In genomic region chr18:25651553-25651952, GRCh38 we compare ENCODE assay signal across 24 cellular contexts.
DNase-seq lines count a peak whose midpoint lies in the region; FAIRE-seq and TF ChIP-seq lines count a peak whose summit lies in the region.
"Had no signal": no experiment of that assay in that cellular context is flagged by ENCODE, and none has a peak within 500 bp of the region (broad histone marks: within the 10 kb centered on the region; RNA-seq: fewer than 3 reads in every experiment).

No MANE protein-coding gene starts in this region.

- H3K27me3 ChIP-seq in ACC112 (ENCODE audit: insufficient read depth, low read length) (no peaks in the 10 kb centered on the region), neural progenitor cell (no peaks in the 10 kb centered on the region)
- H3K27me3 ChIP-seq: Peyer's patch had no signal

- DNase-seq in HFFc6 (no peak), chondrocyte (ENCODE audit: low spot score) (no peak), neural progenitor cell (ENCODE audit: low spot score) (no peak), GM19239 (ENCODE audit: insufficient read length, low spot score) (no peak), NOMO-1 treated with dmso at 0.1 percent for 144 hours (lab: John Stamatoyannopoulos, UW; ENCODE audit: unreplicated experiment) (no peak), nephron progenitor cell (no peak)
- DNase-seq in activated effector memory CD4-positive, alpha-beta T cell treated with Interleukin-2 at 50 U/mL for 16 hours: no peak
- DNase-seq: 8988T; Calu3; CD8-positive, alpha-beta memory T cell; DMS153; GDM1; H7; KG1; NCI-H1105; NCI-H146; NCI-H2029 treated with DMSO at 0.1 percent for 48 hours; NCI-H226; NCI-H524; NCI-H82; Peyer's patch had no signal

- peak overlapping the region; percentile 82 for H3K4me3 Mint-ChIP-seq in HFFc6
- H3K4me3 Mint-ChIP-seq in chondrocyte (ENCODE audit: unreplicated experiment): no peak overlapping the region
- H3K4me3 Mint-ChIP-seq in neural progenitor cell: no peak overlapping the region
- H3K4me3 Mint-ChIP-seq in nephron progenitor cell: no peak overlapping the region
- H3K4me3 Mint-ChIP-seq: CD8-positive, alpha-beta memory T cell had no signal

- H4K20me1 ChIP-seq in neural progenitor cell (ENCODE audit: low read depth): no peaks in the 10 kb centered on the region

- H3K36me3 Mint-ChIP-seq in HFFc6 (ENCODE audit: low read depth) (no peaks in the 10 kb centered on the region; the same call in 1 of the 2 replicates), chondrocyte (ENCODE audit: low read depth) (no peaks in the 10 kb centered on the region), neural progenitor cell (no peaks in the 10 kb centered on the region), nephron progenitor cell (ENCODE audit: low read depth) (no peaks in the 10 kb centered on the region)
- H3K36me3 Mint-ChIP-seq: CD8-positive, alpha-beta memory T cell had no signal

- no peak overlapping the region for H2AFZ ChIP-seq in ACC112 (ENCODE audit: low read length, unreplicated experiment)
- no peak overlapping the region for H2AFZ ChIP-seq in neural progenitor cell (replicated peaks)

- no peaks in the 10 kb centered on the region for H3F3A ChIP-seq in neural progenitor cell (ENCODE audit: low read depth)

- no peak overlapping the region for H3K9ac ChIP-seq in neural progenitor cell

- peak overlapping the region; percentile 94 for H3K27ac Mint-ChIP-seq in HFFc6
- peak overlapping the region; percentile 3 for H3K27ac Mint-ChIP-seq in chondrocyte (ENCODE audit: unreplicated experiment)
- peak overlapping the region; percentile 5 for H3K27ac Mint-ChIP-seq in neural progenitor cell
- no peak overlapping the region for H3K27ac Mint-ChIP-seq in nephron progenitor cell
- H3K27ac Mint-ChIP-seq: CD8-positive, alpha-beta memory T cell had no signal

- H3K79me2 ChIP-seq in ACC112 (ENCODE audit: control insufficient read depth, insufficient read depth, low read length, unreplicated experiment): no peaks in the 10 kb centered on the region
- no peaks in the 10 kb centered on the region for H3K79me2 ChIP-seq in neural progenitor cell (ENCODE audit: low read depth)

- H3K27me3 Mint-ChIP-seq in HFFc6 (ENCODE audit: insufficient read depth): no peaks in the 10 kb centered on the region
- H3K27me3 Mint-ChIP-seq in chondrocyte (ENCODE audit: low read depth): no peaks in the 10 kb centered on the region
- H3K27me3 Mint-ChIP-seq in neural progenitor cell (ENCODE audit: insufficient read depth, low read depth): peaks cover 2% of the 10 kb centered on the region
- peaks cover 3% of the 10 kb centered on the region for H3K27me3 Mint-ChIP-seq in nephron progenitor cell (ENCODE audit: low read depth, poor library complexity)
- H3K27me3 Mint-ChIP-seq: CD8-positive, alpha-beta memory T cell had no signal

- H3K4me1 ChIP-seq in ACC112 (ENCODE audit: control insufficient read depth, insufficient read depth, low read length, unreplicated experiment) (peaks cover 23% of the 10 kb centered on the region), neural progenitor cell (no peaks in the 10 kb centered on the region)
- H3K4me1 ChIP-seq: Peyer's patch had no signal

- H3K4me2 ChIP-seq in neural progenitor cell: no peak overlapping the region

- no peaks in the 10 kb centered on the region for H3K9me3 ChIP-seq in neural progenitor cell (ENCODE audit: low read depth)
- H3K9me3 ChIP-seq: Peyer's patch had no signal

- TF ChIP-seq CTCF in HFFc6 (IDR thresholded peaks at IDR 0.05) (no peak), chondrocyte (IDR thresholded peaks at IDR 0.05) (no peak), neural progenitor cell (IDR thresholded peaks at IDR 0.05) (no peak), nephron progenitor cell (IDR thresholded peaks at IDR 0.05) (no peak)

- H3K36me3 ChIP-seq in ACC112 (ENCODE audit: insufficient read depth, low read length): no peaks in the 10 kb centered on the region
- no peaks in the 10 kb centered on the region for H3K36me3 ChIP-seq in neural progenitor cell
- H3K36me3 ChIP-seq: Peyer's patch had no signal

- no peaks in the 10 kb centered on the region for H3K9me3 Mint-ChIP-seq in HFFc6
- peaks cover 2% of the 10 kb centered on the region for H3K9me3 Mint-ChIP-seq in chondrocyte (ENCODE audit: low read depth)
- peaks cover 2% of the 10 kb centered on the region for H3K9me3 Mint-ChIP-seq in neural progenitor cell
- H3K9me3 Mint-ChIP-seq in nephron progenitor cell: no peaks in the 10 kb centered on the region

- no peak for FAIRE-seq in GM19239 (lab: Jason Lieb, UNC)
- FAIRE-seq: GM18507 had no signal

- H3K27ac ChIP-seq in ACC112 (ENCODE audit: low read depth, low read length) (peak overlapping the region; percentile 91), neural progenitor cell (no peak overlapping the region)
- H3K27ac ChIP-seq: C4-2B, Peyer's patch had no signal

- H3K4me1 Mint-ChIP-seq in HFFc6 (ENCODE audit: low read depth) (peaks cover 57% of the 10 kb centered on the region), chondrocyte (ENCODE audit: low read depth) (peaks cover 41% of the 10 kb centered on the region), neural progenitor cell (peaks cover 11% of the 10 kb centered on the region), nephron progenitor cell (peaks cover 12% of the 10 kb centered on the region)
- H3K4me1 Mint-ChIP-seq: CD8-positive, alpha-beta memory T cell had no signal

- H3K4me3 ChIP-seq in ACC112 (ENCODE audit: low read depth, low read length) (no peak overlapping the region), neural progenitor cell (no peak overlapping the region)
- H3K4me3 ChIP-seq: Peyer's patch had no signal
